8 cellular contexts compared by ENCODE assay signal in the genomic region with DNA sequence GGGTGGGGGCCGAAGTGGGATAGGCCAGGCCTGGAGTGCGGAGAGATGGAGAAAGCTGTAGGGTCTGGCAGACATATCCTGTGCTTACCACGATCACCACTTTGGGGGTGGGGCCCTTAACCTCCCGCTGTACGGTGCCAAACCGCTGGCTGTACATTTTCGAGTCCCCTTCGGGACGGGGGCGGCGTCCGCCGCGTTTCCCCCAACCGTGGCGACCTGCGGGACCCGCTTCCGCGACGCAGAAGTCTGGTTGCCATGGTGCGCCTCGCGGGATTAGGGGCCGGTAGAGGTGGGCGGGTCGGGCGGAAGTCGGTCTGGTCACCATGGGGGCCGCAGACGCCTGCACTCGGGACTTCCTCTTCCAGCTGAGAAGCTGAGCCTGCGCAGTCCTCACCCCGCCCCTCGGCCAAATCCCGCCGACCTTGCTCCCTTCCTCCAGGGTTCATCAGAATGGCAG. TPM values are rescaled to one million over a fixed set of nuclear protein-coding genes. Genes with fewer than 3 reads are reported as not detected.
DNase-seq lines count a peak whose midpoint lies in the region; ATAC-seq and TF ChIP-seq lines count a peak whose summit lies in the region.

A gene with protein sequence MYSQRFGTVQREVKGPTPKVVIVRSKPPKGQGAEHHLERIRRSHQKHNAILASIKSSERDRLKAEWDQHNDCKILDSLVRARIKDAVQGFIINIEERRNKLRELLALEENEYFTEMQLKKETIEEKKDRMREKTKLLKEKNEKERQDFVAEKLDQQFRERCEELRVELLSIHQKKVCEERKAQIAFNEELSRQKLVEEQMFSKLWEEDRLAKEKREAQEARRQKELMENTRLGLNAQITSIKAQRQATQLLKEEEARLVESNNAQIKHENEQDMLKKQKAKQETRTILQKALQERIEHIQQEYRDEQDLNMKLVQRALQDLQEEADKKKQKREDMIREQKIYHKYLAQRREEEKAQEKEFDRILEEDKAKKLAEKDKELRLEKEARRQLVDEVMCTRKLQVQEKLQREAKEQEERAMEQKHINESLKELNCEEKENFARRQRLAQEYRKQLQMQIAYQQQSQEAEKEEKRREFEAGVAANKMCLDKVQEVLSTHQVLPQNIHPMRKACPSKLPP (minus strand): TSS at position 248 of the 457 bp plus-strand sequence. CDS start 91 bp downstream, at position 157.

- H3K27ac ChIP-seq in uterus: peak within 1 kb of the TSS in 1 of 2 donors; percentile 14

- no peaks in the 10 kb centered on the region for H3K36me3 ChIP-seq in uterus

- peak; percentile 57 for ATAC-seq in HG02840 (IDR thresholded peaks at IDR 0.05; ENCODE audit: low FRiP score, unreplicated experiment)

- H3K4me3 Mint-ChIP-seq in T-helper 1 cell treated with Interleukin-12 subunit alpha and Interleukin-12 subunit beta and Interleukin-4 antibody, amounts not matched to agents 30 μg/mL and 1 μg/mL, for 36 hours: peak within 1 kb of the TSS; percentile 86

- no peak for TF ChIP-seq POLR2A in uterus (IDR thresholded peaks at IDR 0.05)

- H3K27ac Mint-ChIP-seq in T-helper 1 cell treated with Interleukin-12 subunit alpha and Interleukin-12 subunit beta and Interleukin-4 antibody, amounts not matched to agents 30 μg/mL and 1 μg/mL, for 36 hours: peak within 1 kb of the TSS; percentile 49

- H3K9me3 ChIP-seq in uterus: no peaks in the 10 kb centered on the region

- in situ Hi-C loops in GM13976 (cut with MboI; ENCODE audit: low sequenced_read_pairs, unreplicated experiment): no loop called here

- H3K4me1 ChIP-seq in uterus: peaks cover 0 to 4% of the 10 kb centered on the region in 2 donors

- peaks cover 13% of the 10 kb centered on the region for H3K4me1 Mint-ChIP-seq in T-helper 1 cell treated with Interleukin-12 subunit alpha and Interleukin-12 subunit beta and Interleukin-4 antibody, amounts not matched to agents 30 μg/mL and 1 μg/mL, for 36 hours (ENCODE audit: low read depth)

- H3K4me3 ChIP-seq in uterus: peak within 1 kb of the TSS; percentile 63 to 68

- peaks cover 3% of the 10 kb centered on the region for H3K27me3 Mint-ChIP-seq in T-helper 1 cell treated with Interleukin-12 subunit alpha and Interleukin-12 subunit beta and Interleukin-4 antibody, amounts not matched to agents 30 μg/mL and 1 μg/mL, for 36 hours (ENCODE audit: low read depth)

- H3K9me3 Mint-ChIP-seq in T-helper 1 cell treated with Interleukin-12 subunit alpha and Interleukin-12 subunit beta and Interleukin-4 antibody, amounts not matched to agents 30 μg/mL and 1 μg/mL, for 36 hours: no peaks in the 10 kb centered on the region

- peaks cover 17% of the 10 kb centered on the region for H3K36me3 Mint-ChIP-seq in T-helper 1 cell treated with Interleukin-12 subunit alpha and Interleukin-12 subunit beta and Interleukin-4 antibody, amounts not matched to agents 30 μg/mL and 1 μg/mL, for 36 hours (ENCODE audit: low read depth)

- TF ChIP-seq CTCF in GM13976 (IDR thresholded peaks at IDR 0.05; ENCODE audit: borderline replicate concordance, control extremely low read depth, extremely low read depth, insufficient read depth, missing control alignments) (no peak), uterus (IDR thresholded peaks at IDR 0.05) (no peak)

- DNase-seq in GM13976 (ENCODE audit: low spot score) (peak; percentile 96), NCI-H1436 treated with DMSO at 0.1 percent for 48 hours (lab: John Stamatoyannopoulos, UW) (peak; percentile 16), anterior cingulate cortex (lab: John Stamatoyannopoulos, UW) (peak; percentile 28 to 93 (median 80)), hepatic stellate cell (ENCODE audit: low spot score) (peak; percentile 97), putamen (ENCODE audit: low spot score) (peak; percentile 81), uterus (peak; percentile 86 to 88)

- intact Hi-C loops in uterus (cut with DNase I; ENCODE audit: low total_unique reads): no loop called here

- H3K27me3 ChIP-seq in uterus: no peaks in the 10 kb centered on the region

RNA-seq across cellular contexts. Expression of the gene that starts here (rescaled TPM):
- 1 to 10 TPM in 1 of 4 donors, under 1 TPM in 1, not detected in 2; 0.95 to 1.1 TPM for total RNA-seq in uterus

Comparison
In these comparisons a context has a peak if more than half of its experiments do, and no peak if none do; other contexts are left out.
1. DNase-seq: peak in every context shown above with its lines; median percentile 97 in hepatic stellate cell; 96 in GM13976; 87 in uterus; 81 in putamen; 80 in anterior cingulate cortex; 16 in NCI-H1436 treated with DMSO at 0.1 percent for 48 hours.